Comparison of ENCODE assay signal across 19 cellular contexts in the genomic region with DNA sequence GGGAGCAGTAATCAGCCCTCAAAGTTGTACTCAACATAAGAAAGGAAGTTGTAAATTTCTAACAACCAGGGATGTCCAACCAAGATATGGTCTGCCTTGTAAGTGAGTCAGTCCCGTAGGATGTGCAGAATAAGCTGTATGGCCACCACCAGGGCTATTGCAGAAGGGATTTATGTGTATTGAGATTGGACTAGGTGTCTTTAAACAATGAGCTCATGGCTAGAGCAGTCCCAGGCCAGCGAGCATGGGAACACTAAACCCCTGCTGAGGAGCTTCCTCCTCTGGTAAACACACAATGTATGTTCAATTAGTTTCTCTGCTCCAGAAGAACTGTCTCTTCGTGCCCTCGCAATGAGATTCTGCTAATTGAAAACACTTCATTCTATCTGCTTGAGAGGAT.
DNase-seq lines count a peak whose midpoint lies in the region; ATAC-seq and TF ChIP-seq lines count a peak whose summit lies in the region.
"Had no signal": no experiment of that assay in that cellular context is flagged by ENCODE, and none has a peak within 500 bp of the region (broad histone marks: within the 10 kb centered on the region; RNA-seq: fewer than 3 reads in every experiment).

No MANE protein-coding gene starts in this region.

- no peak for TF ChIP-seq CTCF in fibroblast of lung (conservative IDR thresholded peaks at IDR 0.05 in 1 of 2, IDR thresholded peaks at IDR 0.05 in 1 of 2; ENCODE audit: low read depth in 1 of 2, low read length in 2 of 2)

- H3K27ac ChIP-seq in fibroblast of lung (ENCODE audit: insufficient read depth, low read length) = no peak overlapping the region
- H3K27ac ChIP-seq: RWPE1, upper lobe of left lung had no signal

- H3K4me1 ChIP-seq in fibroblast of lung (ENCODE audit: control insufficient read depth, extremely low read depth, insufficient read depth, low read length) = no peaks in the 10 kb centered on the region
- H3K4me1 ChIP-seq: upper lobe of left lung had no signal

- DNase-seq in ELR (ENCODE audit: low read depth) = peak; percentile 57
- peak; percentile 45 for DNase-seq in M059J (ENCODE audit: low read depth)
- peak; percentile 19 to 21 for DNase-seq in fibroblast of lung (ENCODE audit: low read depth in 2 of 2)
- peak; percentile 24 for DNase-seq in non-pigmented ciliary epithelial cell (ENCODE audit: low read depth)
- no peak for DNase-seq in DMS53 treated with DMSO at 0.1 percent for 48 hours (lab: John Stamatoyannopoulos, UW; ENCODE audit: unreplicated experiment)
- DNase-seq in activated CD4-positive, alpha-beta T cell treated with anti-CD3 and anti-CD28 coated beads for 4 hours = no peak
- no peak for DNase-seq in stimulated activated CD4-positive, alpha-beta T cell treated with anti-CD3 and anti-CD28 coated beads, Interleukin-4, amount 100 ng/mL, for 4 hours
- DNase-seq: activated CD4-positive, alpha-beta T cell treated with anti-CD3 and anti-CD28 coated beads, Interleukin-2, amount 50 U/mL, for 4 hours; activated naive CD4-positive, alpha-beta T cell treated with anti-CD3 and anti-CD28 coated beads, Interleukin-2, amount 10 ng/mL, durations not matched to agents 7 days and 5 days; CD4-positive, alpha-beta T cell; dermis blood vessel endothelial cell; DMS79 treated with DMSO at 0.1 percent for 48 hours; NCI-H1048; stimulated activated CD4-positive, alpha-beta T cell treated with anti-CD3 and anti-CD28 coated beads, Interleukin-15, amount 100 ng/mL, for 24 hours; stimulated activated naive CD8-positive, alpha-beta T cell treated with anti-CD3 and anti-CD28 coated beads, Interleukin-15, Interleukin-2, amounts not matched to agents 100 U/mL and 50 U/mL, for 24 hours; upper lobe of left lung had no signal

- H3K79me2 ChIP-seq in fibroblast of lung (ENCODE audit: control insufficient read depth, insufficient read depth, low read length) = no peaks in the 10 kb centered on the region

- no peaks in the 10 kb centered on the region for H4K20me1 ChIP-seq in fibroblast of lung (ENCODE audit: control insufficient read depth, extremely low read depth, insufficient read depth, low read length)

- no peak for ATAC-seq in GM19455 (IDR thresholded peaks at IDR 0.05; ENCODE audit: unreplicated experiment)
- ATAC-seq: K562; stimulated activated naive CD8-positive, alpha-beta T cell treated with anti-CD3 and anti-CD28 coated beads, Interleukin-15, Interleukin-2, amounts not matched to agents 100 U/mL and 50 U/mL, for 24 hours had no signal

- H3K27me3 ChIP-seq in fibroblast of lung (ENCODE audit: control insufficient read depth, insufficient read depth, low read length) = no peaks in the 10 kb centered on the region
- H3K27me3 ChIP-seq: upper lobe of left lung had no signal

- H3K4me3 ChIP-seq in fibroblast of lung (replicated peaks in 1 of 4; ENCODE audit: control extremely low read depth in 1 of 4, insufficient read depth in 1 of 4, low read depth in 3 of 4, low read length in 4 of 4) = no peak overlapping the region
- H3K4me3 ChIP-seq: K562, upper lobe of left lung had no signal

- H3K9me3 ChIP-seq in fibroblast of lung (ENCODE audit: control insufficient read depth, insufficient read depth, low read depth, low read length) = no peaks in the 10 kb centered on the region
- H3K9me3 ChIP-seq: upper lobe of left lung had no signal

- H3K9ac ChIP-seq in fibroblast of lung (ENCODE audit: insufficient read depth, low read length) = no peak overlapping the region

- H2AFZ ChIP-seq in fibroblast of lung (ENCODE audit: low read length) = no peak overlapping the region

- H3K4me2 ChIP-seq in fibroblast of lung (ENCODE audit: extremely low read depth, insufficient read depth, low read length) = no peak overlapping the region

- H3K36me3 ChIP-seq in fibroblast of lung (ENCODE audit: control insufficient read depth, insufficient read depth, low read length) = no peaks in the 10 kb centered on the region
- H3K36me3 ChIP-seq: upper lobe of left lung had no signal

Comparison
In these comparisons a context has a peak if more than half of its experiments do, and no peak if none do; other contexts are left out.
1. DNase-seq: peak in ELR (single experiment), M059J (single experiment), fibroblast of lung (2 of 2) and non-pigmented ciliary epithelial cell (single experiment); none in DMS53 treated with DMSO at 0.1 percent for 48 hours (single experiment), activated CD4-positive, alpha-beta T cell treated with anti-CD3 and anti-CD28 coated beads for 4 hours (0 of 2) and stimulated activated CD4-positive, alpha-beta T cell treated with anti-CD3 and anti-CD28 coated beads, Interleukin-4, amount 100 ng/mL, for 4 hours (0 of 2).